In the genomic region with DNA sequence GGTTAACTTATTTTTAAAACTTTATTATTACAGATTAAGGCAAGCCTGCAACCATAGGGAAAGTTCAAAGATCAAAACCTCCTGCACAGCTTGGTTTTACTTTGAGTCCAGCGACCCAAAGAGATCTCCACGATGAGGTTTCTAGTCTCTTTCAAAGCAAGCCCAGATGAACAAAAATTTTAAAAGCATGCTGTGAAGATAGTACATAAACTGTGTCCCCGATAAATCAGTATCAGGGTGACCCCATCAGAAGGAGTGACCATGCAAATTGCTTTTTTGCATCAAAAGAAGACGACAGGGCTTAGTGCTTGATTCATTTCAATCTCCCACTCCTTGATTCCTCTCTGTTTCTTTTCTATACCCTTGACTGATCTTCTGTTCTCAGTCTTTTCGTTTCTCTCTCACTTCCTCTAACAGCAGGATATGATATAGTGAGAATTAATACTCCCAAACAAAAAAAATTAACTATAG, we compare ENCODE assay signal across 9 cellular contexts. TPM values are rescaled to one million over a fixed set of nuclear protein-coding genes. Genes with fewer than 3 reads are reported as not detected.
A peak's percentile ranks its signal among the peaks of the same experiment; 100 is the strongest.
DNase-seq lines count a peak whose midpoint lies in the region; ATAC-seq and TF ChIP-seq lines count a peak whose summit lies in the region.
"Had no signal": no experiment of that assay in that cellular context is flagged by ENCODE, and none has a peak within 500 bp of the region (broad histone marks: within the 10 kb centered on the region; RNA-seq: fewer than 3 reads in every experiment).

No MANE protein-coding gene starts in this region.

- ATAC-seq in HG02870 (IDR thresholded peaks at IDR 0.05; ENCODE audit: unreplicated experiment) = peak; percentile 51
- peak; percentile 58 for ATAC-seq in T-helper 17 cell

- WGBS in thymus = 21% methylated on average over 5 of the region's 5 CpGs

- DNase-seq in activated CD4-positive, alpha-beta T cell treated with anti-CD3 and anti-CD28 coated beads, Interleukin-2, amount 10 ng/mL, durations not matched to agents 7 days and 5 days = no peak
- no peak for DNase-seq in activated CD4-positive, alpha-beta T cell treated with anti-CD3 and anti-CD28 coated beads for 48 hours
- DNase-seq in T-helper 17 cell (no peak), nephron progenitor cell (no peak), tibial artery (no peak), kidney glomerular epithelial cell (lab: John Stamatoyannopoulos, UW) (no peak)

- H3K4me3 ChIP-seq in thymus (ENCODE audit: low read length) (peak overlapping the region; percentile 22), tibial artery (no peak overlapping the region)

- peak overlapping the region; percentile 49 for H3K27ac ChIP-seq in thymus (ENCODE audit: low read depth)
- peak overlapping the region in 1 of 2 donors; percentile 29 for H3K27ac ChIP-seq in tibial artery

- peaks cover 4% of the 10 kb centered on the region for H3K27me3 Mint-ChIP-seq in activated CD4-positive, alpha-beta T cell treated with anti-CD3 and anti-CD28 coated beads, Interleukin-2, amount 10 ng/mL, durations not matched to agents 7 days and 5 days
- H3K27me3 Mint-ChIP-seq in T-helper 17 cell (peaks cover 35% of the 10 kb centered on the region), nephron progenitor cell (ENCODE audit: low read depth, poor library complexity) (peaks cover 5% of the 10 kb centered on the region)

- H3K27ac Mint-ChIP-seq in activated CD4-positive, alpha-beta T cell treated with anti-CD3 and anti-CD28 coated beads, Interleukin-2, amount 10 ng/mL, durations not matched to agents 7 days and 5 days = peak overlapping the region; percentile 21
- H3K27ac Mint-ChIP-seq in T-helper 17 cell = no peak overlapping the region
- no peak overlapping the region for H3K27ac Mint-ChIP-seq in nephron progenitor cell

- no peak overlapping the region for H3K4me3 Mint-ChIP-seq in activated CD4-positive, alpha-beta T cell treated with anti-CD3 and anti-CD28 coated beads, Interleukin-2, amount 10 ng/mL, durations not matched to agents 7 days and 5 days
- peak overlapping the region; percentile 12 for H3K4me3 Mint-ChIP-seq in T-helper 17 cell
- no peak overlapping the region for H3K4me3 Mint-ChIP-seq in nephron progenitor cell

- H3K27me3 ChIP-seq in thymus (ENCODE audit: control insufficient read depth, insufficient read depth) = no peaks in the 10 kb centered on the region
- no peaks in the 10 kb centered on the region for H3K27me3 ChIP-seq in tibial artery

- no peaks in the 10 kb centered on the region for H3K9me3 Mint-ChIP-seq in activated CD4-positive, alpha-beta T cell treated with anti-CD3 and anti-CD28 coated beads, Interleukin-2, amount 10 ng/mL, durations not matched to agents 7 days and 5 days
- no peaks in the 10 kb centered on the region for H3K9me3 Mint-ChIP-seq in nephron progenitor cell

- POLR2A ChIA-PET in activated CD4-positive, alpha-beta T cell treated with anti-CD3 and anti-CD28 coated beads, Interleukin-2, amount 10 ng/mL, durations not matched to agents 7 days and 5 days (lab: Charles Lee) = no interaction called here

- CTCF ChIA-PET in activated CD4-positive, alpha-beta T cell treated with anti-CD3 and anti-CD28 coated beads, Interleukin-2, amount 10 ng/mL, durations not matched to agents 7 days and 5 days (lab: Charles Lee) = no interaction called here

- no peaks in the 10 kb centered on the region for H3K36me3 Mint-ChIP-seq in activated CD4-positive, alpha-beta T cell treated with anti-CD3 and anti-CD28 coated beads, Interleukin-2, amount 10 ng/mL, durations not matched to agents 7 days and 5 days (ENCODE audit: low read depth)
- H3K36me3 Mint-ChIP-seq in T-helper 17 cell (ENCODE audit: low read depth) (no peaks in the 10 kb centered on the region), nephron progenitor cell (ENCODE audit: low read depth) (no peaks in the 10 kb centered on the region)

- intact Hi-C loops in tibial artery (cut with DNase I; ENCODE audit: low total_unique reads) = no loop called here

- H3K4me1 Mint-ChIP-seq in activated CD4-positive, alpha-beta T cell treated with anti-CD3 and anti-CD28 coated beads, Interleukin-2, amount 10 ng/mL, durations not matched to agents 7 days and 5 days = peaks cover 13% of the 10 kb centered on the region
- H3K4me1 Mint-ChIP-seq in T-helper 17 cell = peaks cover 8% of the 10 kb centered on the region
- peaks cover 14% of the 10 kb centered on the region for H3K4me1 Mint-ChIP-seq in nephron progenitor cell

- H3K4me1 ChIP-seq in thymus (ENCODE audit: control insufficient read depth, insufficient read depth, low read length) (peaks cover 15% of the 10 kb centered on the region), tibial artery (peaks cover 0 to 17% (median 12%) of the 10 kb centered on the region in 4 donors)

- H3K9me3 ChIP-seq in T-helper 17 cell (ENCODE audit: control insufficient read depth, low read length, poor library complexity, severe bottlenecking) (no peaks in the 10 kb centered on the region), thymus (ENCODE audit: control insufficient read depth) (no peaks in the 10 kb centered on the region), tibial artery (no peaks in the 10 kb centered on the region)

- no peak for TF ChIP-seq CTCF in nephron progenitor cell (IDR thresholded peaks at IDR 0.05)
- TF ChIP-seq CTCF in tibial artery (IDR thresholded peaks at IDR 0.05) = no peak

- no peaks in the 10 kb centered on the region for H3K36me3 ChIP-seq in thymus (ENCODE audit: control insufficient read depth, insufficient read depth)
- no peaks in the 10 kb centered on the region for H3K36me3 ChIP-seq in tibial artery

RNA-seq across cellular contexts. Expression of a gene that starts 16.0 kb away (rescaled TPM):
- not detected for total RNA-seq in activated CD4-positive, alpha-beta T cell treated with anti-CD3 and anti-CD28 coated beads, Interleukin-2, amount 10 ng/mL, durations not matched to agents 7 days and 5 days
- total RNA-seq in T-helper 17 cell = not detected
- polyA plus RNA-seq in thymus = 38.4 TPM
- total RNA-seq: SK-MEL-5 had no signal

RNA-seq across cellular contexts. Expression of a gene that starts 16.8 kb away (rescaled TPM):
- total RNA-seq in activated CD4-positive, alpha-beta T cell treated with anti-CD3 and anti-CD28 coated beads, Interleukin-2, amount 10 ng/mL, durations not matched to agents 7 days and 5 days = not detected
- 1 to 10 TPM in 1 of 2 donors, not detected in 1; 3.6 TPM for total RNA-seq in T-helper 17 cell
- polyA plus RNA-seq in thymus = 11.2 TPM
- total RNA-seq: SK-MEL-5 had no signal
